Comparison of ENCODE assay signal across 24 cellular contexts in the genomic region with DNA sequence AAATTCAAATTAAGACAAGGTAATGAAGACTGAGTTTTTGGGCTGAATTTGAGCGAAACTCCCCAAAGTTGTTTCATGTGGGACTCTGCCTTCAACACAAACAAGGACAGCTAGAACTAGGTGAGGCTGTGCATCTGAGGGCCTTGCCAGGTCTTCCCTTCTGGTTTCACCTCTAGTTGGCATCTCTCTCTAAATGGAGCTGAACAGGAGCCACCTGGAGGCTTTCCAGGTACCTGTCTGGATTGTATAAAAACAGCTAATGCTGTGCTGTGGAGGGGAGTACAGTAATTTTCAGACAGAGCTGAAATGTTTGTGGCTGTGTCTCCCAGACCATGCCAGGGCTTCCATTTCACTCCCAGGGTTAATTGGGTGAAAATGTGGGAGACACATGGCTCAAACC. TPM values are rescaled to one million over a fixed set of nuclear protein-coding genes. Genes with fewer than 3 reads are reported as not detected.
DNase-seq lines count a peak whose midpoint lies in the region; ATAC-seq and TF ChIP-seq lines count a peak whose summit lies in the region.
"Had no signal": no experiment of that assay in that cellular context is flagged by ENCODE, and none has a peak within 500 bp of the region (broad histone marks: within the 10 kb centered on the region; RNA-seq: fewer than 3 reads in every experiment).

No MANE protein-coding gene starts in this region.

- H2BK120ac ChIP-seq in trophoblast cell (ENCODE audit: insufficient read depth, low read length, poor library complexity) = no peak overlapping the region

- no peak overlapping the region for H2AFZ ChIP-seq in trophoblast cell (ENCODE audit: insufficient read depth, low read length, poor library complexity)

- peaks cover 21% of the 10 kb centered on the region for H3K79me1 ChIP-seq in trophoblast cell (ENCODE audit: low read length)

- H2BK5ac ChIP-seq in trophoblast cell (ENCODE audit: low read depth, low read length, poor library complexity) = peak overlapping the region; percentile 57

- no peak overlapping the region for H3K4me2 ChIP-seq in trophoblast cell (ENCODE audit: low read length)

- peak overlapping the region; percentile 72; the same call in 1 of the 2 replicates for H3K27ac ChIP-seq in HUES6 (ENCODE audit: low read depth, low read length)
- H3K27ac ChIP-seq in foreskin keratinocyte = no peak overlapping the region
- peak overlapping the region; percentile 14 for H3K27ac ChIP-seq in trophoblast cell (ENCODE audit: low read depth, low read length)
- H3K27ac ChIP-seq: esophagus squamous epithelium, psoas muscle, tibial artery had no signal

- peak overlapping the region; percentile 91 for H3K4ac ChIP-seq in trophoblast cell (ENCODE audit: low read depth, low read length)

- H3K9ac ChIP-seq in HUES6 (ENCODE audit: low read length) (no peak overlapping the region), trophoblast cell (ENCODE audit: low read length) (no peak overlapping the region)

- no peak for ATAC-seq in foreskin keratinocyte
- no peak for ATAC-seq in GM18498 (IDR thresholded peaks at IDR 0.05; ENCODE audit: unreplicated experiment)
- ATAC-seq in esophagus mucosa = no peak
- ATAC-seq: activated CD4-positive, alpha-beta T cell treated with anti-CD3 and anti-CD28 coated beads for 36 hours; psoas muscle had no signal

- no peak overlapping the region for H2BK12ac ChIP-seq in trophoblast cell (ENCODE audit: low read length)

- no peak overlapping the region for H2AK5ac ChIP-seq in trophoblast cell (ENCODE audit: low read length)

- H3K36me3 ChIP-seq in HUES6 (ENCODE audit: control insufficient read depth, insufficient read depth, low read length) (0 out of 2 replicates have a peak, but pooled peaks cover 2% of the 10 kb centered on the region), trophoblast cell (ENCODE audit: control insufficient read depth in 1 of 2, insufficient read depth in 2 of 2, low read length in 2 of 2) (no peaks in the 10 kb centered on the region)
- H3K36me3 ChIP-seq: esophagus squamous epithelium, MG63, tibial artery had no signal

- H3K23ac ChIP-seq in trophoblast cell (ENCODE audit: low read length) = no peak overlapping the region

- H3K4me1 ChIP-seq in HUES6 (ENCODE audit: control insufficient read depth, insufficient read depth, low read length) (peaks cover 83% of the 10 kb centered on the region), foreskin keratinocyte (no peaks in the 10 kb centered on the region), trophoblast cell (ENCODE audit: control insufficient read depth in 1 of 2, insufficient read depth in 2 of 2, low read length in 2 of 2) (peaks cover 51 to 69% of the 10 kb centered on the region in 2 experiments)
- H3K4me1 ChIP-seq: psoas muscle, tibial artery had no signal

- DNase-seq in NCI-H69 (lab: John Stamatoyannopoulos, UW) = peak; percentile 66
- no peak for DNase-seq in foreskin keratinocyte
- no peak for DNase-seq in trophoblast cell
- DNase-seq in HK-2 (ENCODE audit: unreplicated experiment) = no peak
- DNase-seq: activated CD4-positive, alpha-beta T cell treated with anti-CD3 and anti-CD28 coated beads for 36 hours; CD4-positive, alpha-beta memory T cell; cerebellar nuclear complex; DMS79; effector CD4-positive, alpha-beta T cell; esophagus squamous epithelium; HCEC 1CT; MG63; midbrain; NCI-H1694 treated with DMSO at 0.1 percent for 48 hours; NCI-H446; psoas muscle; Right ventricle myocardium superior; stimulated activated CD4-positive, alpha-beta T cell treated with anti-CD3 and anti-CD28 coated beads, Interleukin-1b, Interleukin-23, amount 100 ng/mL, for 48 hours; stimulated activated naive CD4-positive, alpha-beta T cell; tibial artery had no signal

- peaks cover 31% of the 10 kb centered on the region for H3K79me2 ChIP-seq in trophoblast cell (ENCODE audit: control insufficient read depth, insufficient read depth, low read length, poor library complexity)

- H3K9me3 ChIP-seq in HUES6 (ENCODE audit: control insufficient read depth, insufficient read depth, low read depth, low read length) (no peaks in the 10 kb centered on the region), trophoblast cell (ENCODE audit: insufficient read depth, low read depth, low read length) (no peaks in the 10 kb centered on the region)
- H3K9me3 ChIP-seq: esophagus squamous epithelium, MG63, psoas muscle, tibial artery had no signal

- WGBS in trophoblast cell (ENCODE audit: extremely low coverage, insufficient coverage, insufficient read length) = no CpG with 5 or more reads among the region's 1 CpG

- H3K14ac ChIP-seq in trophoblast cell (ENCODE audit: low read length) = no peak overlapping the region

- no peak overlapping the region for H4K8ac ChIP-seq in trophoblast cell (ENCODE audit: low read depth, low read length)

- peak; percentile 11 for TF ChIP-seq CTCF in foreskin keratinocyte (conservative IDR thresholded peaks at IDR 0.05)

- no peak overlapping the region for H3K18ac ChIP-seq in trophoblast cell (ENCODE audit: low read length)

- H4K12ac ChIP-seq in trophoblast cell (ENCODE audit: low read depth, low read length) = no peak overlapping the region

- H3K4me3 ChIP-seq in HUES6 (ENCODE audit: low read depth, low read length) = peak overlapping the region; percentile 46
- H3K4me3 ChIP-seq in trophoblast cell (ENCODE audit: low read depth, low read length) = no peak overlapping the region
- H3K4me3 ChIP-seq: esophagus squamous epithelium, MG63, psoas muscle, tibial artery had no signal

- no peak overlapping the region for H4K91ac ChIP-seq in trophoblast cell (ENCODE audit: low read depth, low read length)

- H3K27me3 ChIP-seq in HUES6 (ENCODE audit: control insufficient read depth, insufficient read depth, low read length) (no peaks in the 10 kb centered on the region), foreskin keratinocyte (peaks cover 18% of the 10 kb centered on the region), trophoblast cell (ENCODE audit: insufficient read depth, low read length) (no peaks in the 10 kb centered on the region)
- H3K27me3 ChIP-seq: esophagus squamous epithelium, MG63, tibial artery had no signal

RNA-seq across cellular contexts. Expression of a gene that starts 27.1 kb away (rescaled TPM):
- total RNA-seq in foreskin keratinocyte = not detected in 2 replicates
- polyA plus RNA-seq in foreskin keratinocyte = not detected in 2 replicates
- polyA plus RNA-seq in trophoblast cell (2013) = 22.6 and 23.2 TPM in 2 replicates
- not detected for total RNA-seq in esophagus mucosa
- total RNA-seq: CD4-positive, alpha-beta memory T cell; esophagus squamous epithelium; natural killer cell treated with Interleukin-12 subunit alpha and Interleukin-12 subunit beta and Interleukin-15 and Interleukin-18, amount 100 ng/mL, for 72 hours; psoas muscle; Right ventricle myocardium superior had no signal
- polyA plus RNA-seq: CD4-positive, alpha-beta memory T cell had no signal
